In genomic region chr18:76524900-76525698, GRCh38 we compare ENCODE assay signal across 8 cellular contexts. TPM values are rescaled to one million over a fixed set of nuclear protein-coding genes. Genes with fewer than 3 reads are reported as not detected.
DNase-seq lines count a peak whose midpoint lies in the region; ATAC-seq, FAIRE-seq and TF ChIP-seq lines count a peak whose summit lies in the region.

No MANE protein-coding gene starts in this region.

- no peak overlapping the region for H4K8ac ChIP-seq in H1 (ENCODE audit: extremely low read depth, insufficient read depth, low read length)

- no peak overlapping the region for H3K27ac ChIP-seq in H1 (ENCODE audit: low read depth, low read length)

- no peak overlapping the region for H3K9ac ChIP-seq in H1 (replicated peaks in 1 of 4; ENCODE audit: extremely low read depth in 1 of 4, low read depth in 3 of 4, low read length in 3 of 4)

- peak overlapping the region; percentile 64 for H2AFZ ChIP-seq in H1 (ENCODE audit: low read length)

- peak overlapping the region; percentile 30 to 46; a peak in 3 of 4 replicates for H3K4me2 ChIP-seq in H1 (ENCODE audit: insufficient read depth in 1 of 2, low read depth in 2 of 2, low read length in 2 of 2)

- peaks cover 0 to 9% (median 0%) of the 10 kb centered on the region in 4 experiments; a peak in 2 of 7 replicates for H3K27me3 ChIP-seq in H1 (replicated peaks in 1 of 4; ENCODE audit: control insufficient read depth in 3 of 4, extremely low read depth in 1 of 4, insufficient read depth in 3 of 4, low read length in 3 of 4)

- H3K14ac ChIP-seq in H1 (ENCODE audit: insufficient read length), result no peak overlapping the region

- no peaks in the 10 kb centered on the region for H3K9me3 ChIP-seq in H1 (ENCODE audit: insufficient read depth in 2 of 2, low read depth in 1 of 2, low read length in 1 of 2)
- H3K9me3 ChIP-seq in mucosa of descending colon, result no peaks in the 10 kb centered on the region

- CTCF ChIA-PET in H1 (lab: Charles Lee; ENCODE audit: partially characterized antibody), result interaction anchor here (1.2 kb wide), 1 partner anchor 93 kb away, joined by 3 read pairs; no protein-coding TSS in a partner anchor

- no peak for TF ChIP-seq CTCF in H1 (IDR thresholded peaks at IDR 0.05; ENCODE audit: control extremely low read depth in 1 of 3, insufficient read depth in 1 of 3, low read depth in 1 of 3, low read length in 3 of 3)
- no peak for TF ChIP-seq CTCF in mucosa of descending colon (IDR thresholded peaks at IDR 0.05)

- no peak overlapping the region for H3K23ac ChIP-seq in H1 (ENCODE audit: insufficient read length)

- peak; percentile 71 for DNase-seq in NCI-H82 (lab: John Stamatoyannopoulos, UW)
- DNase-seq in NCI-H82 treated with DMSO at 0.1 percent for 48 hours (lab: John Stamatoyannopoulos, UW; ENCODE audit: unreplicated experiment), result no peak
- DNase-seq in NCI-H748 treated with DMSO at 0.1 percent for 48 hours (lab: John Stamatoyannopoulos, UW), result peak; percentile 99
- DNase-seq in H1 (ENCODE audit: low read depth in 1 of 2, low spot score in 2 of 2), result no peak
- peak in 1 of 3 donors; percentile 24 for DNase-seq in mucosa of descending colon
- DNase-seq in left colon, result no peak
- no peak for DNase-seq in AML-193 (lab: John Stamatoyannopoulos, UW)
- DNase-seq in occipital lobe (lab: John Stamatoyannopoulos, UW), result no peak

- no peak overlapping the region for H3K4ac ChIP-seq in H1 (replicated peaks; ENCODE audit: insufficient read length, low read depth, low read length)

- no peak overlapping the region for H2BK15ac ChIP-seq in H1 (ENCODE audit: low read length)

- POLR2A ChIA-PET in H1 (lab: Charles Lee; ENCODE audit: partially characterized antibody), result no interaction called here

- no peaks in the 10 kb centered on the region for H4K20me1 ChIP-seq in H1 (replicated peaks in 1 of 2; ENCODE audit: control insufficient read depth in 1 of 2, insufficient read depth in 2 of 2, low read length in 2 of 2)

- H3K23me2 ChIP-seq in H1 (ENCODE audit: low read depth, low read length), result no peaks in the 10 kb centered on the region

- H3K4me1 ChIP-seq in H1 (replicated peaks in 1 of 4; ENCODE audit: control insufficient read depth in 3 of 4, insufficient read depth in 4 of 4, low read length in 3 of 4) (peaks cover 4 to 22% (median 11%) of the 10 kb centered on the region in 4 experiments), mucosa of descending colon (ENCODE audit: low read depth) (no peaks in the 10 kb centered on the region)

- H2BK5ac ChIP-seq in H1 (ENCODE audit: low read depth, low read length), result no peak overlapping the region

- H3K56ac ChIP-seq in H1 (replicated peaks; ENCODE audit: insufficient read length, low read depth, low read length), result no peak overlapping the region

- no peak for TF ChIP-seq EP300 in H1 (IDR thresholded peaks at IDR 0.05; ENCODE audit: borderline replicate concordance in 1 of 2, low read depth in 2 of 2, low read length in 2 of 2)

- no peak for FAIRE-seq in H1 (lab: Jason Lieb, UNC)

- ATAC-seq in mucosa of descending colon, result peak; percentile 59
- ATAC-seq in left colon, result no peak

- WGBS in H1 (ENCODE audit: extremely low coverage in 1 of 2, insufficient coverage in 1 of 2, insufficient read length in 1 of 2, insufficient replicate concordance in 2 of 2, low coverage in 1 of 2, low lambda C conversion rate in 2 of 2, missing lambda C conversion rate in 1 of 2), 2 experiments, result 71% methylated on average over 20 of the region's 20 CpGs; no CpG with 5 or more reads in 1 of the 2 experiments

- TF ChIP-seq RAD21 in H1 (IDR thresholded peaks at IDR 0.05 in 1 of 2, conservative IDR thresholded peaks at IDR 0.05 in 1 of 2; ENCODE audit: low read depth in 2 of 2, low read length in 2 of 2), result no peak

- intact Hi-C loops in mucosa of descending colon (cut with DNase I, micrococcal nuclease) (no loop called here), left colon (cut with DNase I, micrococcal nuclease) (no loop called here)

- peak overlapping the region; percentile 34 for H4K91ac ChIP-seq in H1 (replicated peaks; ENCODE audit: insufficient read length, low read length)

- H3K79me1 ChIP-seq in H1 (ENCODE audit: low read depth, low read length), result no peaks in the 10 kb centered on the region

- H2BK20ac ChIP-seq in H1 (ENCODE audit: low read length), result 0 out of 2 replicates have a peak overlapping the region, but pooled peaks have one; percentile 32

- no peaks in the 10 kb centered on the region for H3K79me2 ChIP-seq in H1 (ENCODE audit: control insufficient read depth in 1 of 2, insufficient read depth in 2 of 2, low read length in 2 of 2)

- no peak overlapping the region for H2BK120ac ChIP-seq in H1 (replicated peaks; ENCODE audit: low read depth, low read length)

- no peak overlapping the region for H4K5ac ChIP-seq in H1 (ENCODE audit: insufficient read length, low read depth, low read length)

- TF ChIP-seq POLR2A in H1 (IDR thresholded peaks at IDR 0.05; ENCODE audit: control extremely low read depth in 1 of 2, low read depth in 2 of 2, low read length in 2 of 2), result no peak

- H3K18ac ChIP-seq in H1 (ENCODE audit: extremely low read depth, low read length), result no peak overlapping the region

- peak overlapping the region in 1 of 4 experiments; percentile 18; a peak in 1 of 8 replicates for H3K4me3 ChIP-seq in H1 (ENCODE audit: extremely low read depth in 1 of 4, insufficient read depth in 2 of 4, low read depth in 3 of 4, low read length in 4 of 4)
- H3K4me3 ChIP-seq in mucosa of descending colon, result no peak overlapping the region

- no peaks in the 10 kb centered on the region for H3K36me3 ChIP-seq in H1 (ENCODE audit: control insufficient read depth in 2 of 4, insufficient read depth in 4 of 4, low read length in 3 of 4)
- H3K36me3 ChIP-seq in mucosa of descending colon (ENCODE audit: low read depth), result no peaks in the 10 kb centered on the region

- H2AK5ac ChIP-seq in H1 (ENCODE audit: low read depth, low read length), result no peak overlapping the region

- peak overlapping the region; percentile 35; the same call in 1 of the 2 replicates for H2BK12ac ChIP-seq in H1 (ENCODE audit: low read depth, low read length)

TF ChIP-seq in H1, 55 proteins besides CTCF, POLR2A, EP300 and RAD21:
- no peak for TF ChIP-seq EGR1 (IDR thresholded peaks at IDR 0.05; ENCODE audit: borderline replicate concordance, low read depth, low read length)
- peak; percentile 29 for TF ChIP-seq ASH2L (IDR thresholded peaks at IDR 0.05; ENCODE audit: low read length)

RNA-seq across cellular contexts. Expression of gene ZNF516, which starts 30.1 kb away (rescaled TPM):
- total RNA-seq in H1 (2021; fragmentation: NEBNext Ultra II Directional; extraction: Animal tissue kit (Norgen Biotek cat#: 25700)), result 16.5 and 17.0 TPM in 2 replicates
- 7.3 and 9.2 TPM in 2 replicates for polyA plus RNA-seq in H1 (2011; rRNA removed)
- 9.3 TPM for polyA plus RNA-seq in H1 (2011; cell fraction: cytosol; rRNA removed)
- 15.7 TPM for polyA plus RNA-seq in H1 (2011; cell fraction: nucleus; rRNA removed)
- 8.0 to 13.2 TPM (median 9.8 TPM) in 4 replicates for polyA plus RNA-seq in H1 (2012, experiment 1 of 2)
- 3.3 TPM for polyA plus RNA-seq in H1 (2012, experiment 2 of 2)
- 4.8 TPM for polyA plus RNA-seq in H1 (2013, experiment 1 of 2)
- 4.1 TPM for polyA plus RNA-seq in H1 (2013, experiment 2 of 2)
- 13.4 and 18.4 TPM in 2 replicates for polyA minus RNA-seq in H1 (2011; rRNA and poly(A)+ RNA removed)
- 14.1 TPM for polyA minus RNA-seq in H1 (2011; cell fraction: cytosol; rRNA and poly(A)+ RNA removed)
- 25.4 TPM for polyA minus RNA-seq in H1 (2011; cell fraction: nucleus; rRNA and poly(A)+ RNA removed)
- total RNA-seq in mucosa of descending colon, result 10 to 100 TPM; 22.0 to 47.9 (median 23.2) TPM
- total RNA-seq in left colon, result 10 to 100 TPM; 23.1 to 23.6 TPM
- total RNA-seq in occipital lobe, result 15.0 TPM

Comparison
In these comparisons a context has a peak if more than half of its experiments do, and no peak if none do; other contexts are left out.
1. DNase-seq: peak in NCI-H82 (single experiment) and NCI-H748 treated with DMSO at 0.1 percent for 48 hours (single experiment); none in NCI-H82 treated with DMSO at 0.1 percent for 48 hours (single experiment), H1 (0 of 2), left colon (0 of 2), AML-193 (0 of 2) and occipital lobe (single experiment).